Comparison of ENCODE assay signal across 24 cellular contexts in genomic region chr19:33212024-33212772, GRCh38. TPM values are rescaled to one million over a fixed set of nuclear protein-coding genes. Genes with fewer than 3 reads are reported as not detected.
"Had no signal": no experiment of that assay in that cellular context is flagged by ENCODE, and none has a peak within 500 bp of the region (broad histone marks: within the 10 kb centered on the region; RNA-seq: fewer than 3 reads in every experiment).

No MANE protein-coding gene starts in this region.

- FAIRE-seq: RCC 7860 had no signal

- DNase-seq: IMR-90, Karpas-422, KG1, MG63, NCI-H1092, NCI-H1105 treated with DMSO at 0.1 percent for 48 hours, NCI-H1417 treated with DMSO at 0.1 percent for 48 hours, NCI-H146, NCI-H1694 treated with DMSO at 0.1 percent for 48 hours, NCI-H1930, NCI-H2081, NCI-H2107, NCI-H226, NCI-H446, NCI-H510A, NCI-H524 treated with DMSO at 0.1 percent for 48 hours, NCI-H69, NCI-H774, RPMI8226, SHP77 treated with DMSO at 0.1 percent for 48 hours, SJCRH30, SW 1271 had no signal

- H3K27ac ChIP-seq: SJCRH30 had no signal

- H3K36me3 ChIP-seq: MG63 had no signal

- H3K27me3 ChIP-seq: MG63, SJCRH30 had no signal

- H3K4me1 ChIP-seq: SJCRH30 had no signal

- H3K9me3 ChIP-seq: MG63, SJCRH30 had no signal

- H3K4me3 ChIP-seq: MG63, SJCRH30 had no signal

RNA-seq across cellular contexts. Expression of gene SLC7A10, which starts 13.5 kb away (rescaled TPM):
- total RNA-seq: HT-29, IMR-90, SJCRH30 had no signal
- polyA plus RNA-seq: IMR-90 had no signal

RNA-seq across cellular contexts. Expression of gene LRP3, which starts 18.1 kb away (rescaled TPM):
- total RNA-seq: HT-29 had no signal
